ENCODE assay signal across 1 cellular context in genomic region chr15:45402162-45402954, GRCh38.
TF ChIP-seq lines count a peak whose summit lies in the region.

No MANE protein-coding gene starts in this region.

TF ChIP-seq in HepG2, 621 proteins besides CTCF, POLR2A, EP300 and RAD21 (continued from another document and continues in another):
- TF ChIP-seq ZFAT (CRISPR knock-in tag; conservative IDR thresholded peaks at IDR 0.05) (peak; percentile 17; the same call in 1 of the 2 replicates), ADNP (CRISPR knock-in tag; IDR thresholded peaks at IDR 0.05) (no peak), NFATC3 (CRISPR knock-in tag; IDR thresholded peaks at IDR 0.05) (no peak), ZNF883 (CRISPR knock-in tag; IDR thresholded peaks at IDR 0.05; ENCODE audit: not compliant biosample characterization) (no peak), ZNF296 (CRISPR knock-in tag; conservative IDR thresholded peaks at IDR 0.05) (0 out of 2 replicates have a peak, but pooled peaks have one; percentile 64), ZBTB4 (CRISPR knock-in tag; IDR thresholded peaks at IDR 0.05; ENCODE audit: borderline replicate concordance) (peak; percentile 61; the same call in 1 of the 2 replicates), SP1 (IDR thresholded peaks at IDR 0.05) (no peak), SP1 (CRISPR knock-in tag; IDR thresholded peaks at IDR 0.05) (peak; percentile 45; the same call in 1 of the 2 replicates), ZNF235 (CRISPR knock-in tag; IDR thresholded peaks at IDR 0.05; ENCODE audit: borderline replicate concordance) (peak; percentile 20; the same call in 1 of the 2 replicates), CCDC6 (CRISPR knock-in tag; IDR thresholded peaks at IDR 0.05) (peak; percentile 19), ZNF331 (CRISPR knock-in tag; IDR thresholded peaks at IDR 0.05) (peak; percentile 88), ARID4A (CRISPR knock-in tag; IDR thresholded peaks at IDR 0.05; ENCODE audit: borderline replicate concordance) (peak; percentile 89; the same call in 1 of the 2 replicates), NFKB2 (CRISPR knock-in tag; IDR thresholded peaks at IDR 0.05; ENCODE audit: borderline replicate concordance) (peak; percentile 64; the same call in 1 of the 2 replicates), KAT8 (CRISPR knock-in tag; IDR thresholded peaks at IDR 0.05) (peak; percentile 95), ZBTB20 (CRISPR knock-in tag; IDR thresholded peaks at IDR 0.05; ENCODE audit: borderline replicate concordance, low read depth) (0 out of 2 replicates have a peak, but pooled peaks have one; percentile 50), ELF4 (CRISPR knock-in tag; IDR thresholded peaks at IDR 0.05; ENCODE audit: borderline replicate concordance) (peak; percentile 64; the same call in 1 of the 2 replicates), BATF2 (CRISPR knock-in tag; IDR thresholded peaks at IDR 0.05) (no peak; the same call in 1 of the 2 replicates), PHF5A (CRISPR knock-in tag; IDR thresholded peaks at IDR 0.05; ENCODE audit: low read depth, unreplicated experiment) (peak; percentile 82), AKAP8 (CRISPR knock-in tag; IDR thresholded peaks at IDR 0.05) (0 out of 2 replicates have a peak, but pooled peaks have one; percentile 52), CEBPB (IDR thresholded peaks at IDR 0.05; ENCODE audit: borderline replicate concordance, low read depth, low read length) (peak; percentile 88), ZNF746 (CRISPR knock-in tag; IDR thresholded peaks at IDR 0.05) (peak; percentile 82; the same call in 1 of the 2 replicates), SAFB2 (CRISPR knock-in tag; IDR thresholded peaks at IDR 0.05; ENCODE audit: borderline replicate concordance, low read depth) (peak; percentile 35; the same call in 1 of the 2 replicates), PRDM10 (CRISPR knock-in tag; IDR thresholded peaks at IDR 0.05; ENCODE audit: low read depth) (peak; percentile 65; the same call in 1 of the 2 replicates), TBL1XR1 (IDR thresholded peaks at IDR 0.05; ENCODE audit: borderline replicate concordance, low read length, partially characterized antibody) (no peak), ELF3 (CRISPR knock-in tag; IDR thresholded peaks at IDR 0.05) (peak; percentile 65), PBX2 (CRISPR knock-in tag; IDR thresholded peaks at IDR 0.05) (peak; percentile 99), IRF2 (CRISPR knock-in tag; IDR thresholded peaks at IDR 0.05) (peak; percentile 86), KMT2A (CRISPR knock-in tag; IDR thresholded peaks at IDR 0.05) (peak; percentile 100), ZNF646 (CRISPR knock-in tag; IDR thresholded peaks at IDR 0.05) (no peak), KLF15 (CRISPR knock-in tag; IDR thresholded peaks at IDR 0.05; ENCODE audit: borderline replicate concordance) (no peak), SMAD1 (CRISPR knock-in tag; IDR thresholded peaks at IDR 0.05; ENCODE audit: borderline replicate concordance, low read depth) (peak; percentile 70; the same call in 1 of the 2 replicates), POGZ (CRISPR knock-in tag; IDR thresholded peaks at IDR 0.05) (peak; percentile 93), ASH2L (IDR thresholded peaks at IDR 0.05; ENCODE audit: insufficient read length, low read depth, low read length) (peak; percentile 98), PATZ1 (CRISPR knock-in tag; IDR thresholded peaks at IDR 0.05) (peak; percentile 26; the same call in 1 of the 2 replicates)
